Comparison of ENCODE assay signal across 16 cellular contexts in genomic region chr7:89839329-89839728, GRCh38.
DNase-seq lines count a peak whose midpoint lies in the region; ATAC-seq and TF ChIP-seq lines count a peak whose summit lies in the region.
"Had no signal": no experiment of that assay in that cellular context is flagged by ENCODE, and none has a peak within 500 bp of the region (broad histone marks: within the 10 kb centered on the region; RNA-seq: fewer than 3 reads in every experiment).

No MANE protein-coding gene starts in this region.

- WGBS in mammary epithelial cell (ENCODE audit: low coverage, missing lambda C conversion rate) = 71% methylated on average over 3 of the region's 3 CpGs

- dilution Hi-C loops in mammary epithelial cell (cut with HindIII; ENCODE audit: low sequenced_read_pairs) = no loop called here

- H4K20me1 ChIP-seq in BLaER1 (no peaks in the 10 kb centered on the region), SU-DHL-6 (ENCODE audit: low read depth, low read length) (no peaks in the 10 kb centered on the region), mammary epithelial cell (ENCODE audit: insufficient read depth, low read length) (no peaks in the 10 kb centered on the region)

- no TSS peak for BruUV-seq in mammary epithelial cell (replicated peaks; lab: Mats Ljungman, UMichigan)

- H3K9ac ChIP-seq in BLaER1 (no peak overlapping the region), SU-DHL-6 (ENCODE audit: low read length) (no peak overlapping the region), mammary epithelial cell (ENCODE audit: insufficient read depth, low read length) (no peak overlapping the region)

- H3K27me3 ChIP-seq in BLaER1 (no peaks in the 10 kb centered on the region), SU-DHL-6 (ENCODE audit: low read length) (no peaks in the 10 kb centered on the region), mammary epithelial cell (ENCODE audit: insufficient read depth, low read length) (no peaks in the 10 kb centered on the region)
- H3K27me3 ChIP-seq: right lobe of liver, SJCRH30 had no signal

- CTCF ChIA-PET in mammary epithelial cell (lab: Charles Lee; ENCODE audit: low non-redundant PET) = no interaction called here

- H3K4me2 ChIP-seq in BLaER1 (peak overlapping the region; percentile 42), SU-DHL-6 (ENCODE audit: low read depth, low read length, poor library complexity, severe bottlenecking) (peak overlapping the region; percentile 45), mammary epithelial cell (ENCODE audit: insufficient read depth, low read depth, low read length) (no peak overlapping the region)

- H3K4me3 ChIP-seq in BLaER1 = no peak overlapping the region
- H3K4me3 ChIP-seq in SU-DHL-6 (ENCODE audit: insufficient read depth, low read length, poor library complexity, severe bottlenecking) = peak overlapping the region; percentile 13
- H3K4me3 ChIP-seq in mammary epithelial cell (replicated peaks in 1 of 3; ENCODE audit: insufficient read depth in 1 of 3, low read depth in 2 of 3, low read length in 3 of 3) = no peak overlapping the region
- H3K4me3 ChIP-seq: right lobe of liver, SJCRH30 had no signal

- no peaks in the 10 kb centered on the region for H3K36me3 ChIP-seq in BLaER1
- H3K36me3 ChIP-seq in SU-DHL-6 (ENCODE audit: low read length) = no peaks in the 10 kb centered on the region
- H3K36me3 ChIP-seq in mammary epithelial cell (ENCODE audit: insufficient read depth, low read length) = no peaks in the 10 kb centered on the region
- H3K36me3 ChIP-seq: right lobe of liver, SJCRH30 had no signal

- in situ Hi-C loops in mammary epithelial cell (cut with MboI; ENCODE audit: low sequenced_read_pairs in 2 of 2) = no loop called here

- H2AFZ ChIP-seq in SU-DHL-6 (ENCODE audit: low read depth, low read length, severe bottlenecking) (no peak overlapping the region), mammary epithelial cell (ENCODE audit: low read depth, low read length) (no peak overlapping the region)

- H3K79me2 ChIP-seq in SU-DHL-6 (ENCODE audit: insufficient read depth, low read length) (no peaks in the 10 kb centered on the region), mammary epithelial cell (ENCODE audit: insufficient read depth, low read length) (no peaks in the 10 kb centered on the region)

- no peaks in the 10 kb centered on the region for H3F3A ChIP-seq in SU-DHL-6 (ENCODE audit: insufficient read depth)

- no peaks in the 10 kb centered on the region for H3K9me2 ChIP-seq in SU-DHL-6 (replicated peaks; ENCODE audit: insufficient read depth, low read length)

- intact Hi-C loops in mammary epithelial cell (cut with micrococcal nuclease) = no loop called here

- no peak overlapping the region for H3K27ac ChIP-seq in BLaER1
- no peak overlapping the region for H3K27ac ChIP-seq in SU-DHL-6 (ENCODE audit: low read depth, low read length)
- no peak overlapping the region for H3K27ac ChIP-seq in mammary epithelial cell (ENCODE audit: insufficient read depth, low read depth, low read length)
- H3K27ac ChIP-seq: right lobe of liver, SJCRH30 had no signal

- DNase-seq in mammary epithelial cell (no peak), dermis blood vessel endothelial cell (no peak), nucleus accumbens (lab: John Stamatoyannopoulos, UW) (no peak)
- DNase-seq in stimulated activated naive CD4-positive, alpha-beta T cell treated with Interleukin-2 at 50 U/mL for 16 hours (lab: John Stamatoyannopoulos, UW) = no peak
- DNase-seq: amniotic stem cell; cerebellar nuclear complex; endodermal cell; H9; NCI-H1930; right lobe of liver; SJCRH30; stimulated activated CD4-positive, alpha-beta T cell treated with anti-CD3 and anti-CD28 coated beads, Interleukin-2, amount 100 ng/mL, for 48 hours had no signal

- H3K9me3 ChIP-seq in BLaER1 = no peaks in the 10 kb centered on the region
- H3K9me3 ChIP-seq in SU-DHL-6 (ENCODE audit: insufficient read depth, low read length) = no peaks in the 10 kb centered on the region
- H3K9me3 ChIP-seq in mammary epithelial cell (replicated peaks; ENCODE audit: insufficient read depth, low read length) = no peaks in the 10 kb centered on the region
- H3K9me3 ChIP-seq: right lobe of liver, SJCRH30 had no signal

- TF ChIP-seq CTCF in SU-DHL-6 (IDR thresholded peaks at IDR 0.05; ENCODE audit: insufficient read depth, low read length, poor library complexity, severe bottlenecking) = no peak
- TF ChIP-seq CTCF in mammary epithelial cell (conservative IDR thresholded peaks at IDR 0.05 in 1 of 2, IDR thresholded peaks at IDR 0.05 in 1 of 2; ENCODE audit: extremely low read depth in 1 of 2, insufficient read depth in 1 of 2, low read depth in 1 of 2, low read length in 2 of 2) = no peak

- peak; percentile 70 for ATAC-seq in GM18498 (IDR thresholded peaks at IDR 0.05; ENCODE audit: unreplicated experiment)
- peak; percentile 62 for ATAC-seq in HG02798 (IDR thresholded peaks at IDR 0.05; ENCODE audit: poor library complexity, unreplicated experiment)
- ATAC-seq: right lobe of liver had no signal

- H3K4me1 ChIP-seq in BLaER1 (no peaks in the 10 kb centered on the region), mammary epithelial cell (ENCODE audit: insufficient read depth, low read length) (no peaks in the 10 kb centered on the region)
- H3K4me1 ChIP-seq: right lobe of liver had no signal
